16 cellular contexts compared by ENCODE assay signal in the genomic region with DNA sequence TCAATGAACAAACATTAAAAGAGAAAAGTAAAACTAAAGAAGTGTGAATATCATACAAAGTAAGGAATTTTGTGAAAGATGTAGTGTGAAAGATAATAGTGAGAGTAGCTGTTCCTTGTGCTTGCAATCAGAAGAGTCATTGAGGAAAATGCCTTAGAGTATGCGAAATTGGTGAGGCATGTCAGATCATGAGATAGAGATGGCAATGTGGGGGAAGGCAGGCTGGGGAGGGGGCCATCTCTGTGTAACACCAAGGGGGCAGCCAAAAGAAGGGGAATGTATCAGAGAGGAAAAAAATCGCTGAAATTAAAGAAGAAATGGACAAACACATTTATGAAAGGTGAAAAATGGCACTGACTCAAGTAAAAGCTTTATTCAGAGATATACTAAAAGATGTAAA. TPM values are rescaled to one million over a fixed set of nuclear protein-coding genes. Genes with fewer than 3 reads are reported as not detected.
DNase-seq lines count a peak whose midpoint lies in the region; ATAC-seq and TF ChIP-seq lines count a peak whose summit lies in the region.
"Had no signal": no experiment of that assay in that cellular context is flagged by ENCODE, and none has a peak within 500 bp of the region (broad histone marks: within the 10 kb centered on the region; RNA-seq: fewer than 3 reads in every experiment).

No MANE protein-coding gene starts in this region.

- H2BK15ac ChIP-seq in mesendoderm (replicated peaks; ENCODE audit: low read depth): no peak overlapping the region

- no peaks in the 10 kb centered on the region for H3K36me3 Mint-ChIP-seq in type B pancreatic cell
- H3K36me3 Mint-ChIP-seq: CD4-positive, alpha-beta memory T cell had no signal

- H3K4me3 ChIP-seq in SK-N-MC: no peak overlapping the region
- no peak overlapping the region for H3K4me3 ChIP-seq in mesendoderm (ENCODE audit: low read length)

- H3K4me3 Mint-ChIP-seq in type B pancreatic cell: no peak overlapping the region
- H3K4me3 Mint-ChIP-seq: CD4-positive, alpha-beta memory T cell had no signal

- no peaks in the 10 kb centered on the region for H3K9me3 Mint-ChIP-seq in type B pancreatic cell

- no peaks in the 10 kb centered on the region for H3K27me3 Mint-ChIP-seq in type B pancreatic cell

- no peaks in the 10 kb centered on the region for H3K4me1 ChIP-seq in mesendoderm (ENCODE audit: control insufficient read depth, low read depth, low read length)

- no peak overlapping the region for H3K9ac ChIP-seq in SK-N-MC (ENCODE audit: insufficient read length)
- H3K9ac ChIP-seq in mesendoderm (ENCODE audit: low read length): no peak overlapping the region

- DNase-seq in SK-N-MC (ENCODE audit: low read depth, low spot score): no peak
- DNase-seq in mesendoderm: peak; percentile 78
- no peak for DNase-seq in type B pancreatic cell (ENCODE audit: extremely low spot score, unreplicated experiment)
- no peak for DNase-seq in NCI-H1436 (lab: John Stamatoyannopoulos, UW)
- DNase-seq in AG08395 (ENCODE audit: low spot score): no peak
- DNase-seq: 8988T; C1 segment of cervical spinal cord; CD4-positive, alpha-beta memory T cell; COR-L47; DMS153; DMS79 treated with DMSO at 0.1 percent for 48 hours; KG1 had no signal

- no peak overlapping the region for H3K18ac ChIP-seq in mesendoderm (ENCODE audit: low read length)

- H3K4me1 Mint-ChIP-seq in type B pancreatic cell (ENCODE audit: unreplicated experiment): peaks cover 17% of the 10 kb centered on the region
- H3K4me1 Mint-ChIP-seq: CD4-positive, alpha-beta memory T cell had no signal

- H3K36me3 ChIP-seq in SK-N-MC (ENCODE audit: insufficient read depth, low read length): 0 out of 2 replicates have a peak, but pooled peaks cover 4% of the 10 kb centered on the region
- H3K36me3 ChIP-seq in mesendoderm (ENCODE audit: control insufficient read depth, insufficient read depth, low read length): no peaks in the 10 kb centered on the region

- H2BK5ac ChIP-seq in mesendoderm (ENCODE audit: low read length): no peak overlapping the region

- no peak for ATAC-seq in HG03280 (IDR thresholded peaks at IDR 0.05; ENCODE audit: unreplicated experiment)
- ATAC-seq: HCT116 had no signal

- H3K79me2 ChIP-seq in mesendoderm (ENCODE audit: control insufficient read depth, insufficient read depth, low read length): no peaks in the 10 kb centered on the region

- H3K23ac ChIP-seq in mesendoderm (ENCODE audit: low read length): no peak overlapping the region

- no peak overlapping the region for H4K8ac ChIP-seq in mesendoderm (ENCODE audit: low read depth, low read length)

- H2BK120ac ChIP-seq in mesendoderm (ENCODE audit: low read depth, low read length): no peak overlapping the region

- no peak overlapping the region for H4K5ac ChIP-seq in mesendoderm (ENCODE audit: low read length)

- peak overlapping the region; percentile 25 for H3K27ac Mint-ChIP-seq in type B pancreatic cell
- H3K27ac Mint-ChIP-seq: CD4-positive, alpha-beta memory T cell had no signal

- no peaks in the 10 kb centered on the region for H3K27me3 ChIP-seq in mesendoderm (ENCODE audit: insufficient read depth, low read length, poor library complexity)

- TF ChIP-seq CTCF in C4-2B (conservative IDR thresholded peaks at IDR 0.05) (no peak), type B pancreatic cell (conservative IDR thresholded peaks at IDR 0.05) (no peak)

- H3K4ac ChIP-seq in mesendoderm (ENCODE audit: low read depth, low read length): no peak overlapping the region

- H3K56ac ChIP-seq in mesendoderm (ENCODE audit: low read length): no peak overlapping the region

- H2AK5ac ChIP-seq in mesendoderm (ENCODE audit: low read length): no peak overlapping the region

- no CpG with 5 or more reads among the region's 2 CpGs for WGBS in mesendoderm (ENCODE audit: extremely low coverage, insufficient coverage, low lambda C conversion rate)

- H3K27ac ChIP-seq in C4-2B: peak overlapping the region; percentile 26; the same call in 1 of the 2 replicates
- 0 out of 2 replicates have a peak overlapping the region, but pooled peaks have one; percentile 10 for H3K27ac ChIP-seq in SK-N-MC
- no peak overlapping the region for H3K27ac ChIP-seq in mesendoderm (ENCODE audit: low read depth, low read length)

- H3K79me1 ChIP-seq in mesendoderm (ENCODE audit: low read length): no peaks in the 10 kb centered on the region

- peaks cover 3% of the 10 kb centered on the region; the same call in 1 of the 2 replicates for H3K9me3 ChIP-seq in SK-N-MC (ENCODE audit: low read depth, low read length)

- H3K4me2 ChIP-seq in mesendoderm (ENCODE audit: low read length): no peak overlapping the region

RNA-seq across cellular contexts. Expression of a gene that starts 19.6 kb away (rescaled TPM):
- 10.8 TPM for polyA plus RNA-seq in mesendoderm (2013, experiment 1 of 2)
- 11.1 TPM for polyA plus RNA-seq in mesendoderm (2013, experiment 2 of 2)
- total RNA-seq in type B pancreatic cell (ENCODE audit: low replicate concordance): 6.3 and 7.2 TPM in 2 replicates
- total RNA-seq: HT-29 had no signal
